Comparison of ENCODE assay signal across 20 cellular contexts in genomic region chr10:4820804-4821401, GRCh38. TPM values are rescaled to one million over a fixed set of nuclear protein-coding genes. Genes with fewer than 3 reads are reported as not detected.
DNase-seq lines count a peak whose midpoint lies in the region; ATAC-seq, FAIRE-seq and TF ChIP-seq lines count a peak whose summit lies in the region.
"Had no signal": no experiment of that assay in that cellular context is flagged by ENCODE, and none has a peak within 500 bp of the region (broad histone marks: within the 10 kb centered on the region; RNA-seq: fewer than 3 reads in every experiment).

No MANE protein-coding gene starts in this region.

- H3K36me3 ChIP-seq in K562 (ENCODE audit: control insufficient read depth, insufficient read depth, low read length) = no peaks in the 10 kb centered on the region
- H3K36me3 ChIP-seq in left ventricle myocardium inferior = no peaks in the 10 kb centered on the region
- H3K36me3 ChIP-seq: breast epithelium, gastrocnemius medialis, MG63, neutrophil, spleen had no signal

- no peaks in the 10 kb centered on the region for H3K9me1 ChIP-seq in K562 (ENCODE audit: control insufficient read depth, insufficient read depth, low read length)

- TF ChIP-seq POLR2A in K562 (conservative IDR thresholded peaks at IDR 0.05) = no peak

- no peak overlapping the region for H3K9ac ChIP-seq in K562 (ENCODE audit: insufficient read depth in 1 of 2, low read depth in 2 of 2, low read length in 2 of 2)

- TF ChIP-seq EP300 in K562 (IDR thresholded peaks at IDR 0.05; ENCODE audit: low read length) = no peak

- no peaks in the 10 kb centered on the region for H3K27me3 ChIP-seq in K562 (ENCODE audit: control insufficient read depth in 2 of 2, insufficient read depth in 2 of 2, low read length in 2 of 2)
- H3K27me3 ChIP-seq in left ventricle myocardium inferior (ENCODE audit: low read depth) = no peaks in the 10 kb centered on the region
- H3K27me3 ChIP-seq: breast epithelium, gastrocnemius medialis, MG63 had no signal

- intact Hi-C loops in K562 (cut with micrococcal nuclease) = no loop called here
- intact Hi-C loops in left ventricle myocardium inferior (cut with micrococcal nuclease) = no loop called here
- intact Hi-C loops in sciatic nerve (cut with DNase I) = no loop called here

- H3K9me3 ChIP-seq in K562 (replicated peaks; ENCODE audit: control insufficient read depth, insufficient read depth, low read depth, low read length) = peaks cover 21% of the 10 kb centered on the region
- H3K9me3 ChIP-seq in left ventricle myocardium inferior (replicated peaks) = no peaks in the 10 kb centered on the region
- H3K9me3 ChIP-seq: breast epithelium, gastrocnemius medialis, MG63, neutrophil, spleen had no signal

- H2AFZ ChIP-seq in K562 (ENCODE audit: low read depth, low read length) = peak overlapping the region; percentile 12; the same call in 1 of the 2 replicates

- WGBS in K562 (ENCODE audit: insufficient coverage, low coverage, missing lambda C conversion rate) = 66% methylated on average over 8 of the region's 8 CpGs

- POLR2A ChIA-PET in K562 (lab: Yijun Ruan, JAX) = interaction anchor here (1.0 to 1.3 kb wide), 3 partner anchors 10 to 625 kb away, joined by 4 to 5 read pairs (median 5); no protein-coding TSS in a partner anchor

- peaks cover 9 to 34% of the 10 kb centered on the region in 2 experiments for H3K4me1 ChIP-seq in K562 (replicated peaks in 1 of 2; ENCODE audit: control insufficient read depth in 2 of 2, insufficient read depth in 2 of 2, low read length in 2 of 2)
- H3K4me1 ChIP-seq in left ventricle myocardium inferior = peaks cover 5% of the 10 kb centered on the region
- H3K4me1 ChIP-seq: breast epithelium, gastrocnemius medialis had no signal

- H3K79me2 ChIP-seq in K562 (ENCODE audit: control insufficient read depth, insufficient read depth, low read length) = peaks cover 9% of the 10 kb centered on the region

- TF ChIP-seq RAD21 in K562 (CRISPR knock-in tag; conservative IDR thresholded peaks at IDR 0.05 in 1 of 2, IDR thresholded peaks at IDR 0.05 in 1 of 2) = no peak

- H3K27ac ChIP-seq in K562 (ENCODE audit: extremely low read depth, low read depth, low read length) = no peak overlapping the region; the same call in 2 of the 3 replicates
- peak overlapping the region; percentile 67 for H3K27ac ChIP-seq in left ventricle myocardium inferior (replicated peaks)
- H3K27ac ChIP-seq: breast epithelium, gastrocnemius medialis, neutrophil, spleen had no signal

- no peak overlapping the region for H3K4me2 ChIP-seq in K562 (ENCODE audit: insufficient read depth, low read length)

- no TSS peak for BruUV-seq in K562 (replicated peaks; lab: Mats Ljungman, UMichigan)

- in situ Hi-C loops in K562 (cut with MboI) = loop anchor here (10.0 kb wide), 1 partner anchor 804 kb away; no protein-coding TSS in a partner anchor

- FAIRE-seq in K562 (lab: Jason Lieb, UNC) = no peak
- FAIRE-seq: G401.6 had no signal

- no peaks in the 10 kb centered on the region for H4K20me1 ChIP-seq in K562 (replicated peaks; ENCODE audit: control insufficient read depth, insufficient read depth, low read length)

- CTCF ChIA-PET in K562 (lab: Yijun Ruan, JAX; ENCODE audit: low intra/inter-chr PET ratio) = no interaction called here

- peak; percentile 93 for DNase-seq in MV-4-11 (lab: John Stamatoyannopoulos, UW)
- peak in 1 of 4 experiments; percentile 10 for DNase-seq in K562 (ENCODE audit: extremely low read depth in 1 of 4, low spot score in 3 of 4)
- no peak for DNase-seq in left ventricle myocardium inferior
- no peak for DNase-seq in sciatic nerve (ENCODE audit: low spot score)
- no peak for DNase-seq in stimulated activated CD4-positive, alpha-beta T cell treated with anti-CD3 and anti-CD28 coated beads, Interleukin-2, amount 100 ng/mL, for 48 hours
- DNase-seq in activated CD4-positive, alpha-beta T cell treated with anti-CD3 and anti-CD28 coated beads, Interleukin-2, amount 50 U/mL, for 4 hours = no peak
- DNase-seq: activated CD4-positive, CD25-positive, alpha-beta regulatory T cell treated with anti-CD3 and anti-CD28 coated beads, Interleukin-2, amount 50 U/mL, for 72 hours; activated naive CD4-positive, alpha-beta T cell treated with Interleukin-2 at 50 U/mL for 16 hours; gastrocnemius medialis; H7; MG63; NCI-H774; spleen; stimulated activated naive CD4-positive, alpha-beta T cell treated with Interleukin-2 at 50 U/mL for 16 hours; T-helper 2 cell had no signal

- no peak for TF ChIP-seq CTCF in K562 (IDR thresholded peaks at IDR 0.05 in 2 of 3, conservative IDR thresholded peaks at IDR 0.05 in 1 of 3; ENCODE audit: insufficient read depth in 2 of 3, low read depth in 1 of 3, low read length in 3 of 3)
- no peak for TF ChIP-seq CTCF in left ventricle myocardium inferior (IDR thresholded peaks at IDR 0.05; ENCODE audit: borderline replicate concordance)

- H3K4me3 ChIP-seq in K562 = no peak overlapping the region
- no peak overlapping the region for H3K4me3 ChIP-seq in left ventricle myocardium inferior
- H3K4me3 ChIP-seq: breast epithelium, gastrocnemius medialis, MG63, spleen had no signal

- no peak for ATAC-seq in K562
- peak; percentile 91 for ATAC-seq in sciatic nerve
- no peak for ATAC-seq in HG02870 (IDR thresholded peaks at IDR 0.05; ENCODE audit: unreplicated experiment)
- no peak for ATAC-seq in GM21360 (IDR thresholded peaks at IDR 0.05; ENCODE audit: unreplicated experiment)

TF ChIP-seq in K562, 482 proteins besides CTCF, POLR2A, EP300 and RAD21:
- TF ChIP-seq ATF7 (IDR thresholded peaks at IDR 0.05) (no peak), ZNF766 (CRISPR knock-in tag; conservative IDR thresholded peaks at IDR 0.05) (peak; percentile 94)
TF ChIP-seq in K562: peak in this region for 1.

RNA-seq across cellular contexts. Expression of gene AKR1E2, which starts 5.1 kb away (rescaled TPM):
- 28.7 and 36.4 TPM in 2 replicates for total RNA-seq in K562 (2011; cell fraction: chromatin; rRNA removed; ENCODE audit: low replicate concordance)
- 18.3 and 20.9 TPM in 2 replicates for total RNA-seq in K562 (2011; cell fraction: nucleolus; rRNA removed)
- total RNA-seq in K562 (2011; cell fraction: nucleoplasm; rRNA removed) = 19.0 and 25.1 TPM in 2 replicates
- total RNA-seq in K562 (2014; rRNA removed) = 7.6 and 11.1 TPM in 2 replicates
- 12.1 and 13.9 TPM in 2 replicates for total RNA-seq in K562 (2014; rRNA removed; fragmentation: Illumina TruSeq; extraction: Trizol)
- 9.1 and 9.7 TPM in 2 replicates for total RNA-seq in K562 (2015; rRNA removed; fragmentation: Illumina TruSeq; extraction: Trizol)
- 16.6 and 17.1 TPM in 2 replicates for total RNA-seq in K562 (2021)
- polyA plus RNA-seq in K562 (2011; rRNA removed) = 7.0 and 9.8 TPM in 2 replicates
- 4.0 and 7.1 TPM in 2 replicates for polyA plus RNA-seq in K562 (2011; cell fraction: cytosol; rRNA removed)
- polyA plus RNA-seq in K562 (2011; cell fraction: nucleus; rRNA removed) = 12.8 and 20.9 TPM in 2 replicates
- polyA plus RNA-seq in K562 (2012) = 9.7 and 16.0 TPM in 2 replicates
- 11.6 and 12.2 TPM in 2 replicates for polyA plus RNA-seq in K562 (2014; fragmentation: Illumina TruSeq; extraction: Trizol)
- 1 to 10 TPM; 4.2 to 4.7 TPM for polyA plus RNA-seq in K562 (2014; fragmentation: Nextera tagmentation; extraction: Ambion mirVana)
- 10.9 and 12.1 TPM in 2 replicates for polyA plus RNA-seq in K562 (2014; rRNA removed)
- 14.7 and 18.8 TPM in 2 replicates for polyA minus RNA-seq in K562 (2011; rRNA and poly(A)+ RNA removed)
- polyA minus RNA-seq in K562 (2011; cell fraction: cytosol; rRNA and poly(A)+ RNA removed) = 4.4 and 5.0 TPM in 2 replicates
- 12.0 and 12.4 TPM in 2 replicates for polyA minus RNA-seq in K562 (2011; cell fraction: nucleus; rRNA and poly(A)+ RNA removed)
- total RNA-seq in left ventricle myocardium inferior = 5.9 TPM
- total RNA-seq in sciatic nerve = 25.1 TPM
